ENCODE assay signal across 1 cellular context in the genomic region with DNA sequence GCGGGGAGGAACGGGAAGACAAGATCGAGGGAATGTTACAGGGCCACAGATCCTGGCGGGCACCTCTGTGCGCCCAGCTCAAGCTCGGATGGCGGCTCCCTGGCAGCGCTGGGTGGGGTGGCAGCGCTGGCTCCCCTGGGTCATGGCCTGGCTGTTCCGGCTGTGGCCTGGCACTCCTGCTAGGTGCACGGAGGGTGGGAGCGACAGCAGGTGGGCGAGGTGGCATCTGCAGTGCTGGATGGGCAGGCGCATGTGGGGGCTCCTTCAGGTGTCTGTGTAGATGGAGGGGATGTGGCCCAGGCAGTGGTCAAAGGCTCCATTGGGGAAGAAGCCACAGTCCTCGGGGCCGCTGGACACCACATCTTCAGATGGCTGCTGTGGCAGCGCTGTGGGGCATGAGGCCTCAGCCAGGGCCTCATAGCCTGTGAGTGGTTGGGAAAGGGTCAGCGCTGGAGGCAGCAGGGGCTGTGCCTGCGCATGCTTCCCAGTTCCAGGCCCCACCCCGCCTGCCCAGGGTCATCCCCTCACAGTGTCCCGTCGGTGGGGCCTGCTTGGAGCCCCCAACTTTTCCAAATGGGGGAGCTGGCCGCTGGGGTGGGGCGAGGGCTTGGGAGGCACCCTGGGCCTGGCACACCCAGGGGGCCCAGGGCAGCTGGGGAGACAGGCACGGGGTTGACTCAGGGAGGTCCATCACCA.
TF ChIP-seq lines count a peak whose summit lies in the region.

No MANE protein-coding gene starts in this region.

TF ChIP-seq in H1, 55 proteins besides CTCF, POLR2A, EP300 and RAD21:
- TF ChIP-seq, protein P1, sequence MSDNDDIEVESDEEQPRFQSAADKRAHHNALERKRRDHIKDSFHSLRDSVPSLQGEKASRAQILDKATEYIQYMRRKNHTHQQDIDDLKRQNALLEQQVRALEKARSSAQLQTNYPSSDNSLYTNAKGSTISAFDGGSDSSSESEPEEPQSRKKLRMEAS (IDR thresholded peaks at IDR 0.05) = no peak
- TF ChIP-seq CEBPB (IDR thresholded peaks at IDR 0.05; ENCODE audit: low read depth, low read length) = no peak
- TF ChIP-seq TAF7 (optimal IDR thresholded peaks at IDR 0.05; ENCODE audit: borderline replicate concordance, low read depth, low read length) = no peak
- TF ChIP-seq JUND (IDR thresholded peaks at IDR 0.05; ENCODE audit: low read length) = no peak
- no peak for TF ChIP-seq JUN (IDR thresholded peaks at IDR 0.05; ENCODE audit: low read depth, low read length)
- no peak for TF ChIP-seq YY1 (IDR thresholded peaks at IDR 0.05; ENCODE audit: low read depth, low read length)
- TF ChIP-seq PHF8 (conservative IDR thresholded peaks at IDR 0.05; ENCODE audit: low read depth, low read length) = no peak
- TF ChIP-seq CREB1 (IDR thresholded peaks at IDR 0.05) = no peak
- no peak for TF ChIP-seq SP2 (IDR thresholded peaks at IDR 0.05; ENCODE audit: low read length)
- TF ChIP-seq, protein P2, sequence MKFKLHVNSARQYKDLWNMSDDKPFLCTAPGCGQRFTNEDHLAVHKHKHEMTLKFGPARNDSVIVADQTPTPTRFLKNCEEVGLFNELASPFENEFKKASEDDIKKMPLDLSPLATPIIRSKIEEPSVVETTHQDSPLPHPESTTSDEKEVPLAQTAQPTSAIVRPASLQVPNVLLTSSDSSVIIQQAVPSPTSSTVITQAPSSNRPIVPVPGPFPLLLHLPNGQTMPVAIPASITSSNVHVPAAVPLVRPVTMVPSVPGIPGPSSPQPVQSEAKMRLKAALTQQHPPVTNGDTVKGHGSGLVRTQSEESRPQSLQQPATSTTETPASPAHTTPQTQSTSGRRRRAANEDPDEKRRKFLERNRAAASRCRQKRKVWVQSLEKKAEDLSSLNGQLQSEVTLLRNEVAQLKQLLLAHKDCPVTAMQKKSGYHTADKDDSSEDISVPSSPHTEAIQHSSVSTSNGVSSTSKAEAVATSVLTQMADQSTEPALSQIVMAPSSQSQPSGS (IDR thresholded peaks at IDR 0.05; ENCODE audit: low read length) = no peak
- TF ChIP-seq SP4 (IDR thresholded peaks at IDR 0.05; ENCODE audit: low read length) = no peak
- TF ChIP-seq SP1 (IDR thresholded peaks at IDR 0.05; ENCODE audit: low read depth, low read length) = no peak
- TF ChIP-seq SUZ12 (IDR thresholded peaks at IDR 0.05; ENCODE audit: low read length) = no peak
- no peak for TF ChIP-seq POLR2AphosphoS5 (IDR thresholded peaks at IDR 0.05; ENCODE audit: low read depth, low read length)
- no peak for TF ChIP-seq SAP30 (IDR thresholded peaks at IDR 0.05; ENCODE audit: insufficient read depth, insufficient replicate concordance, low read length)
- TF ChIP-seq EZH2 (IDR thresholded peaks at IDR 0.05; ENCODE audit: low read depth, low read length, severe bottlenecking) = no peak
- TF ChIP-seq KDM5A (IDR thresholded peaks at IDR 0.05; ENCODE audit: low read length) = no peak
- TF ChIP-seq SIX5 (IDR thresholded peaks at IDR 0.05; ENCODE audit: low read depth, low read length) = no peak
- TF ChIP-seq HDAC6 (IDR thresholded peaks at IDR 0.05; ENCODE audit: low read depth, low read length) = no peak
- no peak for TF ChIP-seq TEAD4 (IDR thresholded peaks at IDR 0.05; ENCODE audit: low read depth, low read length)
